22 cellular contexts compared by ENCODE assay signal in the genomic region with DNA sequence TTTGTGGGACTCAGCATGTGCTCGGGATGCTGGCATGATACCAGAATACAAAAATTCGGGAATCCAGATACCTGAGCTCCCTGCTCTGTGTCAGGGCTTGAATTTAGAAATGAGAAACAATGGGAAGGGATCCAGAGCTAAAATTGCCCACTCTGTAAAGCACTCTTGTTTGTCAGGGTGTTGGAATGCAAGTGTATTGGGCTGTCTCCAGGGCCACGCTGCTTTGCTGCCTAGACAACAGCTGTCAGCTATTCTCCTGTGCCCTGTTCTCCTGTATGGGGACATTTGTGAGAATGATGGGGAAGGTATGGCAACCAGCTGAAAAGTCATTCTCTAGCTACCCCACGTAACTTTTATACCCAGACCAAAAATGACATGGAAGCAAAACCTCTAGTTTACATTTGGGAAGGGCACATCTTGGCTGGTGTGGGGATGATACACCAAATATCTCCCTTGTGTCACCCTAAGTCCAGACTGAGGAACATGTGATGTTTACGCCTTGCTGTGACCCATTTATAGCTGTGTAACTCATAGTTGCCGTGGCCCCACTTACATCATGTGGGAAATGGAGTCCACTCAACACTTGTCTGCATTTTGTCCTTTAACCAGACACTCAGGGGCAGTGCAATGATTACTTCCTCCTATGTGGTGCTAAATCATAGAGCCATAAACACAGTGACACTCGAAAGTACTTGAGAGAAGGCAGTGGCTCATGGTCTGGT. TPM values are rescaled to one million over a fixed set of nuclear protein-coding genes. Genes with fewer than 3 reads are reported as not detected.
"Had no signal": no experiment of that assay in that cellular context is flagged by ENCODE, and none has a peak within 500 bp of the region (broad histone marks: within the 10 kb centered on the region; RNA-seq: fewer than 3 reads in every experiment).

No MANE protein-coding gene starts in this region.

- H3K4me3 ChIP-seq: colonic mucosa, esophagus muscularis mucosa, left lung, ovary, spleen, thyroid gland had no signal

- ATAC-seq: left lung; natural killer cell; sciatic nerve; stimulated activated naive B cell treated with anti-CD40 and anti-IgM and Interleukin-4, amounts not matched to agents 10 μg/mL and 1 μg/mL and 100 μg/mL, for 72 hours had no signal

- H3K27me3 ChIP-seq: colonic mucosa, esophagus muscularis mucosa, left lung, ovary, spleen, thyroid gland had no signal

- H3K27ac ChIP-seq: colonic mucosa, esophagus muscularis mucosa, left lung, ovary, spleen, thyroid gland had no signal

- DNase-seq: activated CD4-positive, alpha-beta memory T cell treated with anti-CD3 and anti-CD28 coated beads, Interleukin-2, amount 10 ng/mL, durations not matched to agents 7 days and 5 days; activated CD4-positive, alpha-beta T cell treated with anti-CD3 and anti-CD28 coated beads for 48 hours; activated CD4-positive, CD25-positive, alpha-beta regulatory T cell; activated naive CD4-positive, alpha-beta T cell treated with anti-CD3 and anti-CD28 coated beads for 36 hours; activated T-cell treated with anti-CD3 and anti-CD28 coated beads, Interleukin-2, amount 50 U/mL, for 24 hours; colonic mucosa; effector CD4-positive, alpha-beta T cell; hippocampal formation; islet precursor cell; left lung; natural killer cell; ovary; spleen; stimulated activated CD4-positive, alpha-beta T cell treated with anti-CD3 and anti-CD28 coated beads, Interleukin-4, amount 100 ng/mL, for 4 hours; stimulated activated naive B cell treated with anti-CD40 and anti-IgM and Interleukin-4, amounts not matched to agents 10 μg/mL and 1 μg/mL and 100 μg/mL, for 72 hours; T-helper 1 cell; T-helper 9 cell; thyroid gland had no signal

- H3K36me3 ChIP-seq: colonic mucosa, left lung, ovary, spleen, thyroid gland had no signal

- H3K4me1 ChIP-seq: colonic mucosa, left lung, spleen, thyroid gland had no signal

- H3K9me3 ChIP-seq: colonic mucosa, left lung, ovary, thyroid gland had no signal

RNA-seq across cellular contexts. Expression of a gene that starts 46.6 kb away (rescaled TPM):
- total RNA-seq: activated CD4-positive, alpha-beta memory T cell treated with anti-CD3 and anti-CD28 coated beads, Interleukin-2, amount 10 ng/mL, durations not matched to agents 7 days and 5 days; activated naive CD4-positive, alpha-beta T cell treated with anti-CD3 and anti-CD28 coated beads for 36 hours; left lung; natural killer cell; pulmonary artery endothelial cell; sciatic nerve; spleen; thyroid gland; ureter had no signal

RNA-seq across cellular contexts. Expression of a gene that starts 53.2 kb away (rescaled TPM):
- total RNA-seq: left lung, natural killer cell, ovary, pulmonary artery endothelial cell, thyroid gland, ureter had no signal
